19 cellular contexts compared by ENCODE assay signal in genomic region chr7:127677433-127678230, GRCh38. TPM values are rescaled to one million over a fixed set of nuclear protein-coding genes. Genes with fewer than 3 reads are reported as not detected.
"Had no signal": no experiment of that assay in that cellular context is flagged by ENCODE, and none has a peak within 500 bp of the region (broad histone marks: within the 10 kb centered on the region; RNA-seq: fewer than 3 reads in every experiment).

No MANE protein-coding gene starts in this region.

- ATAC-seq: activated CD8-positive, alpha-beta memory T cell treated with anti-CD3 and anti-CD28 coated beads, Interleukin-2, amount 10 ng/mL, durations not matched to agents 7 days and 5 days; left colon; T-helper 17 cell had no signal

- H3K27me3 Mint-ChIP-seq: activated CD8-positive, alpha-beta memory T cell treated with anti-CD3 and anti-CD28 coated beads, Interleukin-2, amount 10 ng/mL, durations not matched to agents 7 days and 5 days; activated naive CD8-positive, alpha-beta T cell treated with anti-CD3 and anti-CD28 coated beads for 36 hours; activated T-cell treated with anti-CD3 and anti-CD28 coated beads, Interleukin-2, amount 50 U/mL, for 24 hours; T-helper 17 cell had no signal

- H3K4me3 ChIP-seq: breast epithelium, dorsolateral prefrontal cortex, ovary, tibial artery, uterus had no signal

- H3K27ac Mint-ChIP-seq: activated naive CD8-positive, alpha-beta T cell treated with anti-CD3 and anti-CD28 coated beads for 36 hours; activated T-cell treated with anti-CD3 and anti-CD28 coated beads, Interleukin-2, amount 50 U/mL, for 24 hours; nephron had no signal

- H3K9me3 ChIP-seq: breast epithelium, ovary, tibial artery, uterus had no signal

- H3K36me3 ChIP-seq: breast epithelium, ovary, uterus had no signal

- DNase-seq: activated CD8-positive, alpha-beta memory T cell treated with anti-CD3 and anti-CD28 coated beads, Interleukin-2, amount 10 ng/mL, durations not matched to agents 7 days and 5 days; activated gamma-delta T cell treated with Interleukin-2 at 50 U/mL for 16 hours; activated naive CD8-positive, alpha-beta T cell treated with anti-CD3 and anti-CD28 coated beads for 36 hours; activated T-cell treated with anti-CD3 and anti-CD28 coated beads, Interleukin-2, amount 50 U/mL, for 24 hours; glutamatergic neuron; left colon; ovary; stimulated activated CD4-positive, alpha-beta T cell treated with anti-CD3 and anti-CD28 coated beads, Interleukin-15, amount 100 ng/mL, for 24 hours; stimulated activated CD4-positive, alpha-beta T cell treated with anti-CD3 and anti-CD28 coated beads, Interleukin-4, amount 100 ng/mL, for 4 hours; T-helper 17 cell; tibial artery; uterus had no signal

- H3K27ac ChIP-seq: breast epithelium, ovary, tibial artery, uterus had no signal

- H3K4me3 Mint-ChIP-seq: activated CD8-positive, alpha-beta memory T cell treated with anti-CD3 and anti-CD28 coated beads, Interleukin-2, amount 10 ng/mL, durations not matched to agents 7 days and 5 days; activated naive CD8-positive, alpha-beta T cell treated with anti-CD3 and anti-CD28 coated beads for 36 hours; activated T-cell treated with anti-CD3 and anti-CD28 coated beads, Interleukin-2, amount 50 U/mL, for 24 hours; nephron; T-helper 17 cell had no signal

- H3K27me3 ChIP-seq: breast epithelium, dorsolateral prefrontal cortex, ovary, tibial artery, uterus had no signal

- H3K4me1 ChIP-seq: breast epithelium had no signal

RNA-seq across cellular contexts. Expression of gene PAX4, which starts 59.7 kb away (rescaled TPM):
- total RNA-seq: activated CD8-positive, alpha-beta memory T cell treated with anti-CD3 and anti-CD28 coated beads, Interleukin-2, amount 10 ng/mL, durations not matched to agents 7 days and 5 days; activated naive CD8-positive, alpha-beta T cell treated with anti-CD3 and anti-CD28 coated beads for 36 hours; breast epithelium; esophagus mucosa; lung microvascular endothelial cell; mucosa of gallbladder; ovary; renal cortical epithelial cell; T-helper 17 cell; uterus had no signal
- polyA plus RNA-seq: ovary had no signal
